In genomic region chr18:46722051-46722450, GRCh38 we compare ENCODE assay signal across 9 cellular contexts. TPM values are rescaled to one million over a fixed set of nuclear protein-coding genes. Genes with fewer than 3 reads are reported as not detected.
"Had no signal": no experiment of that assay in that cellular context is flagged by ENCODE, and none has a peak within 500 bp of the region (broad histone marks: within the 10 kb centered on the region; RNA-seq: fewer than 3 reads in every experiment).

No MANE protein-coding gene starts in this region.

- H3K27ac Mint-ChIP-seq: HFFc6 had no signal

- H3K4me3 ChIP-seq: GM23248, HAP-1, K562 had no signal

- H3K36me3 ChIP-seq: HAP-1 had no signal

- ATAC-seq: HCT116, K562 had no signal

- H3K27ac ChIP-seq: GM23248 had no signal

- H3K9me3 Mint-ChIP-seq: HFFc6 had no signal

- H3K4me1 ChIP-seq: HAP-1 had no signal

- H3K4me3 Mint-ChIP-seq: HFFc6 had no signal

- H3K9me3 ChIP-seq: HAP-1 had no signal

- DNase-seq: GM23248, GOT3, H7, HFFc6, IMR-90 had no signal

RNA-seq across cellular contexts. Expression of gene ST8SIA5, which starts 34.8 kb away (rescaled TPM):
- total RNA-seq: GM23248, HT-29, IMR-90 had no signal
- polyA plus RNA-seq: GM23248 had no signal
